Comparison of ENCODE assay signal across 17 cellular contexts in the genomic region with DNA sequence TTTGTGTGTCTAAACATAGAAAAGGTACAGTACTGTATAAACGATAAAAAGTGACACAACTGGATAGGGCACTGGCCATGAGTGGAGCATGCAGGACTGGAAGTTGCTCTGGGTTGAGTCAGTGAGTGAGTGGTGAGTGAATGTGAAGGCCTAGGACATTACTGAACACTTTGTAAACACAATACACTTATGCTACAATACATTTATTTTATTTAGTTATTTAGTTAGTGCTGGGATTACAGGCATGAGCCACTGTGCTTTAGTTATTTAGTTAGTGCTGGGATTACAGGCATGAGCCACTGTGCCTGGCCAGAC. TPM values are rescaled to one million over a fixed set of nuclear protein-coding genes. Genes with fewer than 3 reads are reported as not detected.
DNase-seq lines count a peak whose midpoint lies in the region; ATAC-seq lines count a peak whose summit lies in the region.
"Had no signal": no experiment of that assay in that cellular context is flagged by ENCODE, and none has a peak within 500 bp of the region (broad histone marks: within the 10 kb centered on the region; RNA-seq: fewer than 3 reads in every experiment).

No MANE protein-coding gene starts in this region.

- peaks cover 90% of the 10 kb centered on the region for H3K79me2 ChIP-seq in Karpas-422 (ENCODE audit: low read length)

- peaks cover 31% of the 10 kb centered on the region for H3K36me3 Mint-ChIP-seq in central memory CD8-positive, alpha-beta T cell (ENCODE audit: insufficient read depth)

- H3K27ac ChIP-seq in BLaER1 (no peak overlapping the region), Karpas-422 (ENCODE audit: low read length) (peak overlapping the region; percentile 48)
- H3K27ac ChIP-seq: ovary had no signal

- H3K4me1 ChIP-seq in BLaER1 (peaks cover 68% of the 10 kb centered on the region), Karpas-422 (ENCODE audit: low read length) (peaks cover 74% of the 10 kb centered on the region)

- no peaks in the 10 kb centered on the region for H3K9me2 ChIP-seq in Karpas-422 (replicated peaks; ENCODE audit: insufficient read depth, low read length)

- H2AFZ ChIP-seq in Karpas-422 (ENCODE audit: low read length) = no peak overlapping the region

- no peak overlapping the region for H3K4me3 Mint-ChIP-seq in central memory CD8-positive, alpha-beta T cell
- H3K4me3 Mint-ChIP-seq: activated naive CD8-positive, alpha-beta T cell treated with anti-CD3 and anti-CD28 coated beads for 36 hours had no signal

- no peaks in the 10 kb centered on the region for H3K27me3 Mint-ChIP-seq in central memory CD8-positive, alpha-beta T cell
- H3K27me3 Mint-ChIP-seq: activated naive CD8-positive, alpha-beta T cell treated with anti-CD3 and anti-CD28 coated beads for 36 hours had no signal

- H3K36me3 ChIP-seq in BLaER1 (0 out of 2 replicates have a peak, but pooled peaks cover 10% of the 10 kb centered on the region), Karpas-422 (ENCODE audit: insufficient read depth, low read length) (no peaks in the 10 kb centered on the region)
- H3K36me3 ChIP-seq: HAP-1, ovary had no signal

- H4K20me1 ChIP-seq in BLaER1 = peaks cover 90% of the 10 kb centered on the region
- peaks cover 59% of the 10 kb centered on the region for H4K20me1 ChIP-seq in Karpas-422 (ENCODE audit: insufficient read depth, low read depth, low read length)

- H3K27me3 ChIP-seq in BLaER1 = no peaks in the 10 kb centered on the region
- H3K27me3 ChIP-seq in Karpas-422 (ENCODE audit: low read length) = no peaks in the 10 kb centered on the region
- H3K27me3 ChIP-seq: ovary had no signal

- H3K27ac Mint-ChIP-seq in central memory CD8-positive, alpha-beta T cell (ENCODE audit: low read depth) = peak overlapping the region; percentile 6
- H3K27ac Mint-ChIP-seq: activated naive CD8-positive, alpha-beta T cell treated with anti-CD3 and anti-CD28 coated beads for 36 hours had no signal

- H3K9ac ChIP-seq in BLaER1 (no peak overlapping the region), Karpas-422 (ENCODE audit: low read length) (peak overlapping the region; percentile 8; the same call in 1 of the 2 replicates)

- H3K9me3 ChIP-seq in BLaER1 (no peaks in the 10 kb centered on the region), Karpas-422 (ENCODE audit: low read length) (no peaks in the 10 kb centered on the region)
- H3K9me3 ChIP-seq: HAP-1, ovary had no signal

- DNase-seq in Karpas-422 (no peak), lung microvascular endothelial cell (ENCODE audit: low read depth in 2 of 2) (peak; percentile 25 to 58), iPS-NIHi7 (ENCODE audit: extremely low spot score) (no peak), nucleus accumbens (lab: John Stamatoyannopoulos, UW) (no peak)
- DNase-seq in central memory CD8-positive, alpha-beta T cell (ENCODE audit: low spot score in 2 of 2) = no peak
- DNase-seq: activated CD8-positive, alpha-beta memory T cell treated with anti-CD3 and anti-CD28 coated beads, Interleukin-2, amount 50 U/mL, for 48 hours; activated naive CD8-positive, alpha-beta T cell treated with anti-CD3 and anti-CD28 coated beads for 36 hours; DMS153; NCI-H1417 treated with DMSO at 0.1 percent for 48 hours; NCI-H446; ovary had no signal

- H3K4me1 Mint-ChIP-seq in central memory CD8-positive, alpha-beta T cell = peaks cover 63% of the 10 kb centered on the region

- H3K4me3 ChIP-seq in BLaER1 = no peak overlapping the region
- H3K4me3 ChIP-seq in Karpas-422 (ENCODE audit: low read length) = no peak overlapping the region
- H3K4me3 ChIP-seq: HAP-1, lung, ovary had no signal

- no peak for ATAC-seq in central memory CD8-positive, alpha-beta T cell (replicated peaks; ENCODE audit: extremely low read depth, poor library complexity, severe bottlenecking)
- ATAC-seq in activated CD4-positive, CD25-positive, alpha-beta regulatory T cell treated with anti-CD3 and anti-CD28 coated beads, Interleukin-2, amount 50 U/mL, for 24 hours = no peak
- no peak for ATAC-seq in GM18520 (IDR thresholded peaks at IDR 0.05; ENCODE audit: unreplicated experiment)
- ATAC-seq: Panc1 had no signal

- H3K4me2 ChIP-seq in BLaER1 (peak overlapping the region; percentile 20; the same call in 1 of the 2 replicates), Karpas-422 (ENCODE audit: low read depth, low read length, poor library complexity, severe bottlenecking) (peak overlapping the region; percentile 14)

- no peaks in the 10 kb centered on the region for H3K9me3 Mint-ChIP-seq in central memory CD8-positive, alpha-beta T cell
- H3K9me3 Mint-ChIP-seq: activated naive CD8-positive, alpha-beta T cell treated with anti-CD3 and anti-CD28 coated beads for 36 hours had no signal

RNA-seq across cellular contexts. Expression of gene CFAP20, which starts 4.6 kb away (rescaled TPM):
- total RNA-seq in Karpas-422 (2014; rRNA removed; shearing (Covaris generic); ENCODE audit: low replicate concordance) = 50.6 and 60.5 TPM in 2 replicates
- total RNA-seq in lung microvascular endothelial cell = 44.5 and 52.6 TPM in 2 replicates

Comparison
In these comparisons a context has a peak if more than half of its experiments do, and no peak if none do; other contexts are left out.
1. DNase-seq: peak in lung microvascular endothelial cell (2 of 2); none in Karpas-422 (single experiment), central memory CD8-positive, alpha-beta T cell (0 of 2), iPS-NIHi7 (single experiment) and nucleus accumbens (0 of 56).